Comparison of ENCODE assay signal across 8 cellular contexts in genomic region chr9:91424403-91425176, GRCh38. TPM values are rescaled to one million over a fixed set of nuclear protein-coding genes. Genes with fewer than 3 reads are reported as not detected.
DNase-seq lines count a peak whose midpoint lies in the region; ATAC-seq, FAIRE-seq and TF ChIP-seq lines count a peak whose summit lies in the region.

No MANE protein-coding gene starts in this region.

- H2AFZ ChIP-seq in MM.1S (ENCODE audit: low read length) (0 out of 2 replicates have a peak overlapping the region, but pooled peaks have one; percentile 18), smooth muscle cell (ENCODE audit: low read depth) (peak overlapping the region; percentile 56)

- no peaks in the 10 kb centered on the region for H3K9me3 ChIP-seq in BLaER1
- H3K9me3 ChIP-seq in MM.1S (replicated peaks; ENCODE audit: insufficient read depth, low read length), result no peaks in the 10 kb centered on the region
- no peaks in the 10 kb centered on the region for H3K9me3 ChIP-seq in smooth muscle cell (replicated peaks; ENCODE audit: low read depth)

- H3K27me3 Mint-ChIP-seq in WTC11 (ENCODE audit: low read depth), result peaks cover 52% of the 10 kb centered on the region
- H3K27me3 Mint-ChIP-seq in central memory CD8-positive, alpha-beta T cell, result peaks cover 20% of the 10 kb centered on the region

- H3K36me3 ChIP-seq in BLaER1, result no peaks in the 10 kb centered on the region
- no peaks in the 10 kb centered on the region for H3K36me3 ChIP-seq in MM.1S (replicated peaks; ENCODE audit: insufficient read depth, low read length)
- H3K36me3 ChIP-seq in smooth muscle cell (ENCODE audit: low read depth), result no peaks in the 10 kb centered on the region

- H3K4me1 ChIP-seq in BLaER1, result peaks cover 46% of the 10 kb centered on the region
- peaks cover 11% of the 10 kb centered on the region for H3K4me1 ChIP-seq in MM.1S (ENCODE audit: low read length)
- peaks cover 18% of the 10 kb centered on the region for H3K4me1 ChIP-seq in smooth muscle cell (ENCODE audit: low read depth)

- H3K27ac Mint-ChIP-seq in WTC11, result no peak overlapping the region; the same call in 1 of the 2 replicates
- peak overlapping the region; percentile 89 for H3K27ac Mint-ChIP-seq in central memory CD8-positive, alpha-beta T cell (ENCODE audit: low read depth)

- H4K20me1 ChIP-seq in BLaER1 (peaks cover 36% of the 10 kb centered on the region), MM.1S (ENCODE audit: insufficient read depth, low read length) (peaks cover 6% of the 10 kb centered on the region; the same call in 1 of the 2 replicates), smooth muscle cell (ENCODE audit: low read depth) (peaks cover 36% of the 10 kb centered on the region)

- peaks cover 90% of the 10 kb centered on the region for H3K79me2 ChIP-seq in MM.1S (ENCODE audit: low read length)
- H3K79me2 ChIP-seq in smooth muscle cell (ENCODE audit: low read depth), result peaks cover 33% of the 10 kb centered on the region

- peak; percentile 84 for DNase-seq in MM.1S
- peak; percentile 33 for DNase-seq in WTC11 (ENCODE audit: low spot score)
- DNase-seq in central memory CD8-positive, alpha-beta T cell (ENCODE audit: low spot score in 2 of 2), result peak in 1 of 2 donors; percentile 42
- peak; percentile 90 for DNase-seq in iris pigment epithelial cell (ENCODE audit: low read depth)
- peak; percentile 69 for DNase-seq in smooth muscle cell (lab: John Stamatoyannopoulos, UW; ENCODE audit: unreplicated experiment)
- no peak for DNase-seq in D721Med (ENCODE audit: insufficient read length, low spot score)

- WGBS in smooth muscle cell (ENCODE audit: low lambda C conversion rate), result 1% methylated on average over 62 of the region's 67 CpGs

- ATAC-seq in GM19455 (IDR thresholded peaks at IDR 0.05; ENCODE audit: unreplicated experiment) (peak; percentile 9), WTC11 (peak; percentile 3; the same call in 1 of the 2 replicates)
- peak; percentile 45 for ATAC-seq in central memory CD8-positive, alpha-beta T cell (replicated peaks; ENCODE audit: extremely low read depth, poor library complexity, severe bottlenecking)

- H3K4me3 ChIP-seq in BLaER1, result peak overlapping the region; percentile 92
- H3K4me3 ChIP-seq in MM.1S (ENCODE audit: low read length), result peak overlapping the region; percentile 86
- peak overlapping the region; percentile 95 for H3K4me3 ChIP-seq in smooth muscle cell

- H3F3A ChIP-seq in MM.1S (ENCODE audit: insufficient read depth, low read length), result peaks cover 86% of the 10 kb centered on the region
- H3F3A ChIP-seq in smooth muscle cell (ENCODE audit: low read depth), result peaks cover 23% of the 10 kb centered on the region

- TF ChIP-seq CTCF in MM.1S (IDR thresholded peaks at IDR 0.05; ENCODE audit: low read length), result peak; percentile 13
- TF ChIP-seq CTCF in WTC11 (IDR thresholded peaks at IDR 0.05), result no peak
- TF ChIP-seq CTCF in smooth muscle cell (IDR thresholded peaks at IDR 0.05; ENCODE audit: borderline replicate concordance, insufficient read depth, poor library complexity, severe bottlenecking), result peak; percentile 15
- no peak for TF ChIP-seq CTCF in D721Med (IDR thresholded peaks at IDR 0.05; ENCODE audit: insufficient read depth, missing control alignments)

- peaks cover 12% of the 10 kb centered on the region for H3K27me3 ChIP-seq in BLaER1
- H3K27me3 ChIP-seq in MM.1S (replicated peaks; ENCODE audit: insufficient read depth, low read length), result no peaks in the 10 kb centered on the region
- H3K27me3 ChIP-seq in smooth muscle cell (ENCODE audit: low read depth), result no peaks in the 10 kb centered on the region

- H3K9ac ChIP-seq in BLaER1, result peak overlapping the region; percentile 92
- peak overlapping the region; percentile 97 for H3K9ac ChIP-seq in MM.1S (ENCODE audit: low read length)
- peak overlapping the region; percentile 99 for H3K9ac ChIP-seq in smooth muscle cell (ENCODE audit: low read depth)

- peaks cover 34% of the 10 kb centered on the region for H3K4me1 Mint-ChIP-seq in WTC11
- H3K4me1 Mint-ChIP-seq in central memory CD8-positive, alpha-beta T cell, result peaks cover 41% of the 10 kb centered on the region

- CTCF ChIA-PET in WTC11 (lab: Charles Lee), result interaction anchor here (0.6 to 6.8 kb wide), 10 partner anchors 9 to 526 kb away, joined by 3 to 69 read pairs (median 4); no protein-coding TSS in a partner anchor

- no peak for FAIRE-seq in D721Med (lab: Jason Lieb, UNC)

- no peaks in the 10 kb centered on the region for H3K36me3 Mint-ChIP-seq in WTC11
- peaks cover 13% of the 10 kb centered on the region for H3K36me3 Mint-ChIP-seq in central memory CD8-positive, alpha-beta T cell (ENCODE audit: insufficient read depth)

- peak overlapping the region; percentile 86 for H3K4me3 Mint-ChIP-seq in WTC11
- H3K4me3 Mint-ChIP-seq in central memory CD8-positive, alpha-beta T cell, result peak overlapping the region; percentile 88

- H3K27ac ChIP-seq in BLaER1, result peak overlapping the region; percentile 90
- peak overlapping the region; percentile 92 for H3K27ac ChIP-seq in MM.1S (ENCODE audit: low read length)
- peak overlapping the region; percentile 98 for H3K27ac ChIP-seq in smooth muscle cell (ENCODE audit: low read depth)

- POLR2A ChIA-PET in WTC11 (lab: Charles Lee), result interaction anchor here (0.6 to 2.1 kb wide), 3 partner anchors 64 to 510 kb away, joined by 3 to 9 read pairs (median 8); no protein-coding TSS in a partner anchor

- no peaks in the 10 kb centered on the region for H3K9me2 ChIP-seq in MM.1S (replicated peaks; ENCODE audit: insufficient read depth, low read length)

- H3K9me3 Mint-ChIP-seq in WTC11, result no peaks in the 10 kb centered on the region
- H3K9me3 Mint-ChIP-seq in central memory CD8-positive, alpha-beta T cell, result no peaks in the 10 kb centered on the region

- peak overlapping the region; percentile 89 for H3K4me2 ChIP-seq in BLaER1
- peak overlapping the region; percentile 88 for H3K4me2 ChIP-seq in MM.1S (ENCODE audit: low read depth, low read length)
- H3K4me2 ChIP-seq in smooth muscle cell, result peak overlapping the region; percentile 100

TF ChIP-seq in WTC11, 78 proteins besides CTCF, POLR2A, EP300 and RAD21 (continues in another document):
- TF ChIP-seq KAT7 (CRISPR knock-in tag; IDR thresholded peaks at IDR 0.05; ENCODE audit: borderline replicate concordance) (no peak), ZNF232 (CRISPR knock-in tag; IDR thresholded peaks at IDR 0.05) (no peak), ZNF423 (CRISPR knock-in tag; IDR thresholded peaks at IDR 0.05) (no peak), PREB (CRISPR knock-in tag; IDR thresholded peaks at IDR 0.05; ENCODE audit: borderline replicate concordance) (no peak), CDX4 (CRISPR knock-in tag; IDR thresholded peaks at IDR 0.05; ENCODE audit: borderline replicate concordance) (no peak), ZNF512 (CRISPR knock-in tag; IDR thresholded peaks at IDR 0.05; ENCODE audit: borderline replicate concordance) (no peak), CREM (CRISPR knock-in tag; IDR thresholded peaks at IDR 0.05) (0 out of 2 replicates have a peak, but pooled peaks have one; percentile 39), E2F4 (CRISPR knock-in tag; IDR thresholded peaks at IDR 0.05; ENCODE audit: borderline replicate concordance, low read depth) (0 out of 2 replicates have a peak, but pooled peaks have one; percentile 45), RORB (CRISPR knock-in tag; IDR thresholded peaks at IDR 0.05) (no peak), JUN (CRISPR knock-in tag; IDR thresholded peaks at IDR 0.05) (0 out of 2 replicates have a peak, but pooled peaks have one; percentile 23), ZNF219 (CRISPR knock-in tag; IDR thresholded peaks at IDR 0.05; ENCODE audit: borderline replicate concordance) (no peak)

RNA-seq across cellular contexts. Expression of gene NFIL3, which starts 1.0 kb away (rescaled TPM):
- total RNA-seq in WTC11 (2021), result 11.8 to 13.5 TPM (median 13.0 TPM) in 3 replicates
- total RNA-seq in smooth muscle cell, result 36.4 and 53.6 TPM in 2 replicates
- 43.3 and 60.7 TPM in 2 replicates for polyA plus RNA-seq in smooth muscle cell

Comparison
In these comparisons a context has a peak if more than half of its experiments do, and no peak if none do; other contexts are left out.
1. CTCF ChIP-seq: peak in MM.1S (single experiment) and smooth muscle cell (single experiment); none in WTC11 (single experiment) and D721Med (single experiment).
2. Peak in every context shown above with its lines, with median percentiles within 50 percentile points of each other: H3K27ac ChIP-seq, H3K4me2 ChIP-seq, H3K4me3 ChIP-seq, H3K9ac ChIP-seq and ATAC-seq.